In the genomic region with DNA sequence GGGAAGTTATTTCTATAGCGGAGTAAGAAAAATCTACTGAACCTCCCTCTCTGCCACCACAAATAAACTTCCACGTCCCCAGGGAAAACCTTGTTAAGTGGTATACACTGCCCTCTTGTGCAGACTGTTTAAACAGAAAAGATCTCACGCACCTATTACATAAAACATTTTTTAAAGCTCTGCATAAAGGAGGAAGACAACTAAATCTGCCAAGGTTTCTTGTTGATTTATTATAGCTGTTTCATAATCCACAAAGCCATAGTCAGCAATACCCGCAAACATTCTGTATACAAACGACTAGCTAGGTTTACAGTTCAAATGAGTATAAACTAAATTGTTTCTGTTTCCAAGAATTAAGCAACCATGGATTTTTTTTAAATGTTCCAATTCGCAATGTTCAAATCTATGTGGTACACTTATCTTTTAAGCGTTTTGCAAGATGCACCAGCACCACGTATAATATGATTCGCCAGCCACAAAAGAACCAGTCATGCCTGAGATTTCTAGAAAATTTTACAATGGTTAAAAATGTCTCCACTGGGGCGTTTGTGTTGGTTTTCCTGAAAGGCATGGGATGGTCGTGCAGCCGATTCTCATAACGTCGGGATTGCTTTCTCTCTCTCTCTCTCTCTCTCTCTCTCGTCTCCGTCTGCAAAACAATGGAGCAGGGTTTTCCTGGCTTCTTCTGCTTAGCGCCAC, we compare ENCODE assay signal across 8 cellular contexts.
DNase-seq lines count a peak whose midpoint lies in the region; ATAC-seq and TF ChIP-seq lines count a peak whose summit lies in the region.

No MANE protein-coding gene starts in this region.

- H3K56ac ChIP-seq in IMR-90 (ENCODE audit: extremely low read depth, insufficient read depth, low read length): 0 out of 2 replicates have a peak overlapping the region, but pooled peaks have one; percentile 35

- no peaks in the 10 kb centered on the region for H3K9me1 ChIP-seq in IMR-90 (ENCODE audit: insufficient read depth, low read length)

- peak overlapping the region; percentile 62 for H2BK5ac ChIP-seq in IMR-90 (ENCODE audit: low read depth, low read length, poor library complexity, severe bottlenecking)

- no peak overlapping the region for H2AFZ ChIP-seq in IMR-90 (replicated peaks; ENCODE audit: low read length, poor library complexity)

- in situ Hi-C loops in IMR-90 (cut with MboI; ENCODE audit: low sequenced_read_pairs): no loop called here

- no peak overlapping the region; the same call in 1 of the 2 replicates for H2BK20ac ChIP-seq in IMR-90 (ENCODE audit: low read depth, low read length)

- TF ChIP-seq POLR2A in IMR-90 (IDR thresholded peaks at IDR 0.05; ENCODE audit: low read depth, low read length) (no peak), stomach (IDR thresholded peaks at IDR 0.05) (no peak)

- intact Hi-C loops in IMR-90 (cut with micrococcal nuclease): loop anchor here (1.0 to 2.0 kb wide), 4 partner anchors 204 to 432 kb away; no protein-coding TSS in a partner anchor
- intact Hi-C loops in stomach (cut with DNase I; ENCODE audit: low total_unique reads): no loop called here

- peak; percentile 58 for TF ChIP-seq CTCF in IMR-90 (conservative IDR thresholded peaks at IDR 0.05; ENCODE audit: low read depth, low read length)
- peak; percentile 46 for TF ChIP-seq CTCF in RWPE2 (IDR thresholded peaks at IDR 0.05; ENCODE audit: poor library complexity, severe bottlenecking)
- peak in 2 of 7 experiments; percentile 19 to 20 for TF ChIP-seq CTCF in stomach (IDR thresholded peaks at IDR 0.05)

- TF ChIP-seq RAD21 in IMR-90 (IDR thresholded peaks at IDR 0.05; ENCODE audit: low read length): peak; percentile 66

- no peak overlapping the region for H3K9ac ChIP-seq in IMR-90 (ENCODE audit: low read depth, low read length)

- H3K9me3 ChIP-seq in IMR-90 (ENCODE audit: control insufficient read depth, insufficient read depth, low read length) (no peaks in the 10 kb centered on the region; the same call in 1 of the 2 replicates), RWPE2 (ENCODE audit: severe bottlenecking) (no peaks in the 10 kb centered on the region), stomach (no peaks in the 10 kb centered on the region)

- H3K79me1 ChIP-seq in IMR-90 (ENCODE audit: low read depth in 1 of 2, low read length in 2 of 2): no peaks in the 10 kb centered on the region

- H3K4me3 ChIP-seq in IMR-90 (ENCODE audit: insufficient read depth, low read depth, low read length) (peak overlapping the region; percentile 13; the same call in 1 of the 2 replicates), RWPE2 (ENCODE audit: severe bottlenecking) (no peak overlapping the region), stomach (no peak overlapping the region)

- TF ChIP-seq EP300 in stomach (IDR thresholded peaks at IDR 0.05): no peak

- peak overlapping the region; percentile 26; the same call in 1 of the 2 replicates for H4K5ac ChIP-seq in IMR-90 (ENCODE audit: low read depth, low read length)

- H2AK5ac ChIP-seq in IMR-90 (ENCODE audit: low read depth, low read length): no peak overlapping the region

- dilution Hi-C loops in IMR-90 (cut with HindIII; ENCODE audit: low sequenced_read_pairs, unreplicated experiment): no loop called here

- peak overlapping the region; percentile 60; the same call in 1 of the 2 replicates for H4K91ac ChIP-seq in IMR-90 (ENCODE audit: insufficient read depth, low read depth, low read length)

- H3K27me3 ChIP-seq in IMR-90 (ENCODE audit: control insufficient read depth, insufficient read depth, low read length) (no peaks in the 10 kb centered on the region), RWPE2 (ENCODE audit: insufficient read depth, poor library complexity, severe bottlenecking) (no peaks in the 10 kb centered on the region), stomach (no peaks in the 10 kb centered on the region)

- H3K36me3 ChIP-seq in IMR-90 (ENCODE audit: control insufficient read depth, insufficient read depth, low read length) (no peaks in the 10 kb centered on the region), RWPE2 (ENCODE audit: low read depth) (no peaks in the 10 kb centered on the region), stomach (no peaks in the 10 kb centered on the region)

- ATAC-seq in IMR-90 (ENCODE audit: low read depth) (peak; percentile 87), RWPE2 (ENCODE audit: low read depth) (peak; percentile 58; the same call in 2 of the 3 replicates), HG02571 (IDR thresholded peaks at IDR 0.05; ENCODE audit: unreplicated experiment) (no peak)

- CTCF ChIA-PET in IMR-90 (lab: Yijun Ruan, JAX): interaction anchor here (0.7 to 1.8 kb wide), 9 partner anchors 9 to 598 kb away, joined by 3 to 5 read pairs (median 3); no protein-coding TSS in a partner anchor

- no TSS peak for BruUV-seq in IMR-90 (replicated peaks; lab: Mats Ljungman, UMichigan)

- peak overlapping the region; percentile 83 for H2BK120ac ChIP-seq in IMR-90 (ENCODE audit: low read depth, low read length)

- H3K14ac ChIP-seq in IMR-90 (replicated peaks; ENCODE audit: low read depth, low read length): no peak overlapping the region

- H3K27ac ChIP-seq in IMR-90 (ENCODE audit: insufficient read depth, low read length): peak overlapping the region; percentile 56; the same call in 1 of the 2 replicates
- H3K27ac ChIP-seq in RWPE2 (ENCODE audit: poor library complexity, severe bottlenecking): no peak overlapping the region
- peak overlapping the region in 2 of 5 donors; percentile 7 to 53 for H3K27ac ChIP-seq in stomach

- H3K4ac ChIP-seq in IMR-90 (ENCODE audit: low read depth, low read length): peak overlapping the region; percentile 45; the same call in 1 of the 2 replicates

- peak overlapping the region; percentile 61; the same call in 1 of the 2 replicates for H3K18ac ChIP-seq in IMR-90 (ENCODE audit: low read depth, low read length)

- no peaks in the 10 kb centered on the region for H4K20me1 ChIP-seq in IMR-90 (ENCODE audit: insufficient read depth, low read length)

- POLR2A ChIA-PET in IMR-90 (lab: Charles Lee; ENCODE audit: unreplicated experiment): interaction anchor here (0.6 kb wide), 1 partner anchor 30 kb away, joined by 3 read pairs; no protein-coding TSS in a partner anchor

- no peak overlapping the region for H2AK9ac ChIP-seq in IMR-90 (replicated peaks; ENCODE audit: low read depth, low read length, poor library complexity)

- H2BK15ac ChIP-seq in IMR-90 (ENCODE audit: low read depth, low read length): no peak overlapping the region

- H3K4me1 ChIP-seq in IMR-90 (ENCODE audit: control insufficient read depth, insufficient read depth, low read length) (peaks cover 5% of the 10 kb centered on the region), RWPE2 (ENCODE audit: insufficient read depth, poor library complexity, severe bottlenecking) (no peaks in the 10 kb centered on the region), stomach (peaks cover 0 to 4% (median 0%) of the 10 kb centered on the region in 4 donors)

- WGBS in IMR-90 (ENCODE audit: extremely low coverage in 2 of 2, insufficient read length in 1 of 2), 2 experiments: no CpG with 5 or more reads among the region's 17 CpGs
- 24 to 52% (median 36%) methylated on average over 16 to 17 of the region's 17 CpGs for WGBS in stomach, 5 donors

- no peak overlapping the region for H4K8ac ChIP-seq in IMR-90 (ENCODE audit: low read depth in 2 of 2, low read length in 2 of 2)

- no peak overlapping the region for H3K23ac ChIP-seq in IMR-90 (ENCODE audit: low read depth, low read length)

- DNase-seq in IMR-90 (peak; percentile 79), RWPE2 (ENCODE audit: low spot score) (no peak), globus pallidus (ENCODE audit: low spot score) (peak; percentile 3), superior temporal gyrus (ENCODE audit: extremely low spot score) (peak; percentile 50), cortex of kidney (lab: John Stamatoyannopoulos, UW) (no peak), stomach (no peak)
- DNase-seq in activated naive CD4-positive, alpha-beta T cell treated with Interleukin-2 at 50 U/mL for 16 hours: no peak

- H3K4me2 ChIP-seq in IMR-90 (ENCODE audit: low read depth, low read length): peak overlapping the region; percentile 66

TF ChIP-seq in IMR-90, 13 proteins besides CTCF, POLR2A, EP300 and RAD21:
- TF ChIP-seq, protein P1, sequence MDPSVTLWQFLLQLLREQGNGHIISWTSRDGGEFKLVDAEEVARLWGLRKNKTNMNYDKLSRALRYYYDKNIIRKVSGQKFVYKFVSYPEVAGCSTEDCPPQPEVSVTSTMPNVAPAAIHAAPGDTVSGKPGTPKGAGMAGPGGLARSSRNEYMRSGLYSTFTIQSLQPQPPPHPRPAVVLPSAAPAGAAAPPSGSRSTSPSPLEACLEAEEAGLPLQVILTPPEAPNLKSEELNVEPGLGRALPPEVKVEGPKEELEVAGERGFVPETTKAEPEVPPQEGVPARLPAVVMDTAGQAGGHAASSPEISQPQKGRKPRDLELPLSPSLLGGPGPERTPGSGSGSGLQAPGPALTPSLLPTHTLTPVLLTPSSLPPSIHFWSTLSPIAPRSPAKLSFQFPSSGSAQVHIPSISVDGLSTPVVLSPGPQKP (IDR thresholded peaks at IDR 0.05; ENCODE audit: borderline replicate concordance, low read depth, low read length): no peak
- TF ChIP-seq NFE2L2 (IDR thresholded peaks at IDR 0.05; ENCODE audit: low read depth, low read length): no peak
- TF ChIP-seq SMC3 (IDR thresholded peaks at IDR 0.05; ENCODE audit: low read depth, low read length): peak; percentile 54

Comparison
In these comparisons a context has a peak if more than half of its experiments do, and no peak if none do; other contexts are left out.
1. DNase-seq: peak in IMR-90 (single experiment), globus pallidus (single experiment) and superior temporal gyrus (single experiment); none in RWPE2 (single experiment), activated naive CD4-positive, alpha-beta T cell treated with Interleukin-2 at 50 U/mL for 16 hours (single experiment), cortex of kidney (single experiment) and stomach (single experiment).